In genomic region chr20:63706852-63707557, GRCh38 we compare ENCODE assay signal across 1 cellular context.
TF ChIP-seq lines count a peak whose summit lies in the region.

No MANE protein-coding gene starts in this region.

TF ChIP-seq in HepG2, 621 proteins besides CTCF, POLR2A, EP300 and RAD21 (continued from another document and continues in another):
- TF ChIP-seq, protein P1, sequence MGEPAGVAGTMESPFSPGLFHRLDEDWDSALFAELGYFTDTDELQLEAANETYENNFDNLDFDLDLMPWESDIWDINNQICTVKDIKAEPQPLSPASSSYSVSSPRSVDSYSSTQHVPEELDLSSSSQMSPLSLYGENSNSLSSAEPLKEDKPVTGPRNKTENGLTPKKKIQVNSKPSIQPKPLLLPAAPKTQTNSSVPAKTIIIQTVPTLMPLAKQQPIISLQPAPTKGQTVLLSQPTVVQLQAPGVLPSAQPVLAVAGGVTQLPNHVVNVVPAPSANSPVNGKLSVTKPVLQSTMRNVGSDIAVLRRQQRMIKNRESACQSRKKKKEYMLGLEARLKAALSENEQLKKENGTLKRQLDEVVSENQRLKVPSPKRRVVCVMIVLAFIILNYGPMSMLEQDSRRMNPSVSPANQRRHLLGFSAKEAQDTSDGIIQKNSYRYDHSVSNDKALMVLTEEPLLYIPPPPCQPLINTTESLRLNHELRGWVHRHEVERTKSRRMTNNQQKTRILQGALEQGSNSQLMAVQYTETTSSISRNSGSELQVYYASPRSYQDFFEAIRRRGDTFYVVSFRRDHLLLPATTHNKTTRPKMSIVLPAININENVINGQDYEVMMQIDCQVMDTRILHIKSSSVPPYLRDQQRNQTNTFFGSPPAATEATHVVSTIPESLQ (CRISPR knock-in tag; conservative IDR thresholded peaks at IDR 0.05) = no peak
- TF ChIP-seq, protein P2, sequence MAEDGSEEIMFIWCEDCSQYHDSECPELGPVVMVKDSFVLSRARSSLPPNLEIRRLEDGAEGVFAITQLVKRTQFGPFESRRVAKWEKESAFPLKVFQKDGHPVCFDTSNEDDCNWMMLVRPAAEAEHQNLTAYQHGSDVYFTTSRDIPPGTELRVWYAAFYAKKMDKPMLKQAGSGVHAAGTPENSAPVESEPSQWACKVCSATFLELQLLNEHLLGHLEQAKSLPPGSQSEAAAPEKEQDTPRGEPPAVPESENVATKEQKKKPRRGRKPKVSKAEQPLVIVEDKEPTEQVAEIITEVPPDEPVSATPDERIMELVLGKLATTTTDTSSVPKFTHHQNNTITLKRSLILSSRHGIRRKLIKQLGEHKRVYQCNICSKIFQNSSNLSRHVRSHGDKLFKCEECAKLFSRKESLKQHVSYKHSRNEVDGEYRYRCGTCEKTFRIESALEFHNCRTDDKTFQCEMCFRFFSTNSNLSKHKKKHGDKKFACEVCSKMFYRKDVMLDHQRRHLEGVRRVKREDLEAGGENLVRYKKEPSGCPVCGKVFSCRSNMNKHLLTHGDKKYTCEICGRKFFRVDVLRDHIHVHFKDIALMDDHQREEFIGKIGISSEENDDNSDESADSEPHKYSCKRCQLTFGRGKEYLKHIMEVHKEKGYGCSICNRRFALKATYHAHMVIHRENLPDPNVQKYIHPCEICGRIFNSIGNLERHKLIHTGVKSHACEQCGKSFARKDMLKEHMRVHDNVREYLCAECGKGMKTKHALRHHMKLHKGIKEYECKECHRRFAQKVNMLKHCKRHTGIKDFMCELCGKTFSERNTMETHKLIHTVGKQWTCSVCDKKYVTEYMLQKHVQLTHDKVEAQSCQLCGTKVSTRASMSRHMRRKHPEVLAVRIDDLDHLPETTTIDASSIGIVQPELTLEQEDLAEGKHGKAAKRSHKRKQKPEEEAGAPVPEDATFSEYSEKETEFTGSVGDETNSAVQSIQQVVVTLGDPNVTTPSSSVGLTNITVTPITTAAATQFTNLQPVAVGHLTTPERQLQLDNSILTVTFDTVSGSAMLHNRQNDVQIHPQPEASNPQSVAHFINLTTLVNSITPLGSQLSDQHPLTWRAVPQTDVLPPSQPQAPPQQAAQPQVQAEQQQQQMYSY (CRISPR knock-in tag; IDR thresholded peaks at IDR 0.05) = no peak
- TF ChIP-seq ZNF788 (CRISPR knock-in tag; IDR thresholded peaks at IDR 0.05; ENCODE audit: borderline replicate concordance) (peak; percentile 54; the same call in 1 of the 2 replicates), RXRB (CRISPR knock-in tag; IDR thresholded peaks at IDR 0.05; ENCODE audit: borderline replicate concordance) (peak; percentile 79), ZNF253 (CRISPR knock-in tag; IDR thresholded peaks at IDR 0.05; ENCODE audit: borderline replicate concordance) (no peak), GATAD1 (CRISPR knock-in tag; IDR thresholded peaks at IDR 0.05) (peak; percentile 89), ZNF205 (CRISPR knock-in tag; IDR thresholded peaks at IDR 0.05) (no peak; the same call in 1 of the 2 replicates), MTA3 (CRISPR knock-in tag; IDR thresholded peaks at IDR 0.05) (no peak), ONECUT2 (CRISPR knock-in tag; IDR thresholded peaks at IDR 0.05) (no peak), ZNF552 (CRISPR knock-in tag; IDR thresholded peaks at IDR 0.05; ENCODE audit: borderline replicate concordance) (no peak), PHF21A (CRISPR knock-in tag; IDR thresholded peaks at IDR 0.05) (peak; percentile 53), ZNF709 (CRISPR knock-in tag; IDR thresholded peaks at IDR 0.05) (no peak), IKZF1 (IDR thresholded peaks at IDR 0.05) (no peak), RBM22 (optimal IDR thresholded peaks at IDR 0.05; ENCODE audit: low read length) (peak; percentile 73), ZNF382 (CRISPR knock-in tag; IDR thresholded peaks at IDR 0.05; ENCODE audit: borderline replicate concordance) (no peak), ZNF800 (CRISPR knock-in tag; IDR thresholded peaks at IDR 0.05) (no peak), ZNF44 (CRISPR knock-in tag; IDR thresholded peaks at IDR 0.05) (no peak), FOXJ3 (CRISPR knock-in tag; IDR thresholded peaks at IDR 0.05; ENCODE audit: borderline replicate concordance) (no peak), ZNF101 (CRISPR knock-in tag; IDR thresholded peaks at IDR 0.05; ENCODE audit: borderline replicate concordance, low read depth) (no peak), STAT5B (CRISPR knock-in tag; IDR thresholded peaks at IDR 0.05) (no peak), NFIB (CRISPR knock-in tag; IDR thresholded peaks at IDR 0.05; ENCODE audit: borderline replicate concordance) (no peak; the same call in 1 of the 2 replicates), ZKSCAN1 (IDR thresholded peaks at IDR 0.05; ENCODE audit: low read length) (no peak), HES4 (CRISPR knock-in tag; IDR thresholded peaks at IDR 0.05; ENCODE audit: borderline replicate concordance) (no peak; the same call in 1 of the 2 replicates), ZNF577 (CRISPR knock-in tag; IDR thresholded peaks at IDR 0.05; ENCODE audit: borderline replicate concordance, low read depth) (peak; percentile 46; the same call in 1 of the 2 replicates), POLR2AphosphoS5 (IDR thresholded peaks at IDR 0.05; ENCODE audit: low read depth, low read length) (peak; percentile 44), ZBTB33 (CRISPR knock-in tag; IDR thresholded peaks at IDR 0.05) (peak; percentile 79), ZNF121 (CRISPR knock-in tag; IDR thresholded peaks at IDR 0.05) (no peak), ZNF17 (CRISPR knock-in tag; IDR thresholded peaks at IDR 0.05) (no peak), MEIS1 (CRISPR knock-in tag; IDR thresholded peaks at IDR 0.05; ENCODE audit: borderline replicate concordance) (peak; percentile 76), SYNCRIP (IDR thresholded peaks at IDR 0.05; ENCODE audit: insufficient read depth, low read depth, low read length) (no peak), EED (CRISPR knock-in tag; IDR thresholded peaks at IDR 0.05) (no peak), HNRNPL (IDR thresholded peaks at IDR 0.05; ENCODE audit: low read depth, low read length) (0 out of 2 replicates have a peak, but pooled peaks have one; percentile 59), ZNF280D (CRISPR knock-in tag; IDR thresholded peaks at IDR 0.05) (no peak), ISX (CRISPR knock-in tag; conservative IDR thresholded peaks at IDR 0.05) (no peak), ZNF7 (CRISPR knock-in tag; IDR thresholded peaks at IDR 0.05) (no peak)
- TF ChIP-seq, protein P3, sequence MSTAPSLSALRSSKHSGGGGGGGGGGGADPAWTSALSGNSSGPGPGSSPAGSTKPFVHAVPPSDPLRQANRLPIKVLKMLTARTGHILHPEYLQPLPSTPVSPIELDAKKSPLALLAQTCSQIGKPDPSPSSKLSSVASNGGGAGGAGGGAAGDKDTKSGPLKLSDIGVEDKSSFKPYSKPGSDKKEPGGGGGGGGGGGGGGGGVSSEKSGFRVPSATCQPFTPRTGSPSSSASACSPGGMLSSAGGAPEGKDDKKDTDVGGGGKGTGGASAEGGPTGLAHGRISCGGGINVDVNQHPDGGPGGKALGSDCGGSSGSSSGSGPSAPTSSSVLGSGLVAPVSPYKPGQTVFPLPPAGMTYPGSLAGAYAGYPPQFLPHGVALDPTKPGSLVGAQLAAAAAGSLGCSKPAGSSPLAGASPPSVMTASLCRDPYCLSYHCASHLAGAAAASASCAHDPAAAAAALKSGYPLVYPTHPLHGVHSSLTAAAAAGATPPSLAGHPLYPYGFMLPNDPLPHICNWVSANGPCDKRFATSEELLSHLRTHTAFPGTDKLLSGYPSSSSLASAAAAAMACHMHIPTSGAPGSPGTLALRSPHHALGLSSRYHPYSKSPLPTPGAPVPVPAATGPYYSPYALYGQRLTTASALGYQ (CRISPR knock-in tag; IDR thresholded peaks at IDR 0.05) = no peak
- TF ChIP-seq, protein P4, sequence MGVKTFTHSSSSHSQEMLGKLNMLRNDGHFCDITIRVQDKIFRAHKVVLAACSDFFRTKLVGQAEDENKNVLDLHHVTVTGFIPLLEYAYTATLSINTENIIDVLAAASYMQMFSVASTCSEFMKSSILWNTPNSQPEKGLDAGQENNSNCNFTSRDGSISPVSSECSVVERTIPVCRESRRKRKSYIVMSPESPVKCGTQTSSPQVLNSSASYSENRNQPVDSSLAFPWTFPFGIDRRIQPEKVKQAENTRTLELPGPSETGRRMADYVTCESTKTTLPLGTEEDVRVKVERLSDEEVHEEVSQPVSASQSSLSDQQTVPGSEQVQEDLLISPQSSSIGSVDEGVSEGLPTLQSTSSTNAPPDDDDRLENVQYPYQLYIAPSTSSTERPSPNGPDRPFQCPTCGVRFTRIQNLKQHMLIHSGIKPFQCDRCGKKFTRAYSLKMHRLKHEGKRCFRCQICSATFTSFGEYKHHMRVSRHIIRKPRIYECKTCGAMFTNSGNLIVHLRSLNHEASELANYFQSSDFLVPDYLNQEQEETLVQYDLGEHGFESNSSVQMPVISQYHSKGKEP (CRISPR knock-in tag; IDR thresholded peaks at IDR 0.05) = no peak
- TF ChIP-seq, protein P5, sequence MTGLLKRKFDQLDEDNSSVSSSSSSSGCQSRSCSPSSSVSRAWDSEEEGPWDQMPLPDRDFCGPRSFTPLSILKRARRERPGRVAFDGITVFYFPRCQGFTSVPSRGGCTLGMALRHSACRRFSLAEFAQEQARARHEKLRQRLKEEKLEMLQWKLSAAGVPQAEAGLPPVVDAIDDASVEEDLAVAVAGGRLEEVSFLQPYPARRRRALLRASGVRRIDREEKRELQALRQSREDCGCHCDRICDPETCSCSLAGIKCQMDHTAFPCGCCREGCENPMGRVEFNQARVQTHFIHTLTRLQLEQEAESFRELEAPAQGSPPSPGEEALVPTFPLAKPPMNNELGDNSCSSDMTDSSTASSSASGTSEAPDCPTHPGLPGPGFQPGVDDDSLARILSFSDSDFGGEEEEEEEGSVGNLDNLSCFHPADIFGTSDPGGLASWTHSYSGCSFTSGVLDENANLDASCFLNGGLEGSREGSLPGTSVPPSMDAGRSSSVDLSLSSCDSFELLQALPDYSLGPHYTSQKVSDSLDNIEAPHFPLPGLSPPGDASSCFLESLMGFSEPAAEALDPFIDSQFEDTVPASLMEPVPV (CRISPR knock-in tag; IDR thresholded peaks at IDR 0.05) = no peak
- TF ChIP-seq, protein P6, sequence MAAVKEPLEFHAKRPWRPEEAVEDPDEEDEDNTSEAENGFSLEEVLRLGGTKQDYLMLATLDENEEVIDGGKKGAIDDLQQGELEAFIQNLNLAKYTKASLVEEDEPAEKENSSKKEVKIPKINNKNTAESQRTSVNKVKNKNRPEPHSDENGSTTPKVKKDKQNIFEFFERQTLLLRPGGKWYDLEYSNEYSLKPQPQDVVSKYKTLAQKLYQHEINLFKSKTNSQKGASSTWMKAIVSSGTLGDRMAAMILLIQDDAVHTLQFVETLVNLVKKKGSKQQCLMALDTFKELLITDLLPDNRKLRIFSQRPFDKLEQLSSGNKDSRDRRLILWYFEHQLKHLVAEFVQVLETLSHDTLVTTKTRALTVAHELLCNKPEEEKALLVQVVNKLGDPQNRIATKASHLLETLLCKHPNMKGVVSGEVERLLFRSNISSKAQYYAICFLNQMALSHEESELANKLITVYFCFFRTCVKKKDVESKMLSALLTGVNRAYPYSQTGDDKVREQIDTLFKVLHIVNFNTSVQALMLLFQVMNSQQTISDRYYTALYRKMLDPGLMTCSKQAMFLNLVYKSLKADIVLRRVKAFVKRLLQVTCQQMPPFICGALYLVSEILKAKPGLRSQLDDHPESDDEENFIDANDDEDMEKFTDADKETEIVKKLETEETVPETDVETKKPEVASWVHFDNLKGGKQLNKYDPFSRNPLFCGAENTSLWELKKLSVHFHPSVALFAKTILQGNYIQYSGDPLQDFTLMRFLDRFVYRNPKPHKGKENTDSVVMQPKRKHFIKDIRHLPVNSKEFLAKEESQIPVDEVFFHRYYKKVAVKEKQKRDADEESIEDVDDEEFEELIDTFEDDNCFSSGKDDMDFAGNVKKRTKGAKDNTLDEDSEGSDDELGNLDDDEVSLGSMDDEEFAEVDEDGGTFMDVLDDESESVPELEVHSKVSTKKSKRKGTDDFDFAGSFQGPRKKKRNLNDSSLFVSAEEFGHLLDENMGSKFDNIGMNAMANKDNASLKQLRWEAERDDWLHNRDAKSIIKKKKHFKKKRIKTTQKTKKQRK (IDR thresholded peaks at IDR 0.05; ENCODE audit: low read length) = no peak
